8 cellular contexts compared by ENCODE assay signal in the genomic region with DNA sequence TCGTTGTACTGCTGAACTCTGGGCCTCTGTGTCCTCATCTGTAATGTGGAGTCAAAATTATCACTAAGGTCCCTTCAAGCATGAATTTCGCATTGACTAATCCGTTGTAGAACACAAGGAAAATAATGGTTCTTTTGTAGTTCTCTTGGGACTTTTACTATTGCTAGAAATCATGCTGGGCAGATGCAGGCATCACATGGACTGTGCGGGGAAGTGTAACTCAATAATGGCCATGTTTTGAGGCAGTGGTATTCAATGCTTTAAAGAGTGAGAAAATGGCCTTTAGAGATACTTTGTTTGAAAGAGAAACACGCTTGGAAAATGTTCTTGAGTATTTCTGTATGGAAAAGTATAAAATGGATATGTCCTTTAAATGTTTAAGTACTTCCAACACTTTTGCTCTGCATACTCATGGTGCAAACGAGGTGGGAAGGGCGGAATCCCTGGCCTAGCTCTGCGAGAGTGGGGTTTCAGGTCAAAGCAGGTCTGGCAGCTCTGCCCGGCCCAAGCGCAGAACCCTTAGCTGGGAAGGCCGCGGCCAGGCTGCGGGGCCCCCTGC.
DNase-seq lines count a peak whose midpoint lies in the region; ATAC-seq and TF ChIP-seq lines count a peak whose summit lies in the region.

No MANE protein-coding gene starts in this region.

- intact Hi-C loops in CD14-positive monocyte (cut with micrococcal nuclease), result no loop called here

- no peaks in the 10 kb centered on the region for H3K36me3 Mint-ChIP-seq in CD14-positive monocyte
- H3K36me3 Mint-ChIP-seq in naive thymus-derived CD8-positive, alpha-beta T cell, result peaks cover 0 to 13% (median 0%) of the 10 kb centered on the region in 3 donors

- TF ChIP-seq CTCF in CD14-positive monocyte (IDR thresholded peaks at IDR 0.05), result no peak
- no peak for TF ChIP-seq CTCF in HFF-Myc (IDR thresholded peaks at IDR 0.05; ENCODE audit: low read depth, low read length, missing control alignments)
- TF ChIP-seq CTCF in coronary artery (IDR thresholded peaks at IDR 0.05), result no peak

- no peak for DNase-seq in CD14-positive monocyte (ENCODE audit: low spot score)
- DNase-seq in HFF-Myc (ENCODE audit: extremely low read depth, low read depth), result no peak
- DNase-seq in coronary artery (ENCODE audit: low spot score), result no peak
- peak in 1 of 10 donors; percentile 1 for DNase-seq in naive thymus-derived CD8-positive, alpha-beta T cell
- DNase-seq in EL, result no peak

- H3K27me3 Mint-ChIP-seq in CD14-positive monocyte (ENCODE audit: low read depth in 3 of 3), result peaks cover 7 to 24% (median 17%) of the 10 kb centered on the region in 3 donors
- H3K27me3 Mint-ChIP-seq in naive thymus-derived CD8-positive, alpha-beta T cell, result peaks cover 11 to 47% (median 39%) of the 10 kb centered on the region in 5 donors

- peak overlapping the region; percentile 51 for H3K4me3 ChIP-seq in HFF-Myc (replicated peaks; ENCODE audit: low read depth, low read length)
- peak overlapping the region; percentile 79 for H3K4me3 ChIP-seq in coronary artery

- H3K4me3 Mint-ChIP-seq in CD14-positive monocyte, result peak overlapping the region; percentile 18 to 80
- H3K4me3 Mint-ChIP-seq in naive thymus-derived CD8-positive, alpha-beta T cell, result peak overlapping the region; percentile 28 to 82 (median 73)

- H3K27ac ChIP-seq in coronary artery, result peak overlapping the region in 1 of 2 donors; percentile 86

- H3K4me1 Mint-ChIP-seq in CD14-positive monocyte, result peaks cover 10% of the 10 kb centered on the region
- peaks cover 2 to 19% (median 13%) of the 10 kb centered on the region in 4 donors for H3K4me1 Mint-ChIP-seq in naive thymus-derived CD8-positive, alpha-beta T cell

- H3K27ac Mint-ChIP-seq in CD14-positive monocyte, result no peak overlapping the region
- no peak overlapping the region for H3K27ac Mint-ChIP-seq in naive thymus-derived CD8-positive, alpha-beta T cell

- POLR2A ChIA-PET in naive thymus-derived CD8-positive, alpha-beta T cell (lab: Charles Lee), result no interaction called here

- no peak for ATAC-seq in naive thymus-derived CD8-positive, alpha-beta T cell
- ATAC-seq in HG03159 (IDR thresholded peaks at IDR 0.05; ENCODE audit: unreplicated experiment), result no peak
- no peak for ATAC-seq in GM19467 (IDR thresholded peaks at IDR 0.05; ENCODE audit: unreplicated experiment)
- no peak for ATAC-seq in HG02840 (IDR thresholded peaks at IDR 0.05; ENCODE audit: low FRiP score, unreplicated experiment)

- H3K9me3 Mint-ChIP-seq in CD14-positive monocyte, result peaks cover 0 to 3% (median 0%) of the 10 kb centered on the region in 7 donors
- peaks cover 0 to 1% (median 0%) of the 10 kb centered on the region in 9 donors for H3K9me3 Mint-ChIP-seq in naive thymus-derived CD8-positive, alpha-beta T cell
